22 cellular contexts compared by ENCODE assay signal in genomic region chr22:37410174-37411055, GRCh38. TPM values are rescaled to one million over a fixed set of nuclear protein-coding genes. Genes with fewer than 3 reads are reported as not detected.
A peak's percentile ranks its signal among the peaks of the same experiment; 100 is the strongest.
DNase-seq lines count a peak whose midpoint lies in the region; ATAC-seq, FAIRE-seq and TF ChIP-seq lines count a peak whose summit lies in the region.
"Had no signal": no experiment of that assay in that cellular context is flagged by ENCODE, and none has a peak within 500 bp of the region (broad histone marks: within the 10 kb centered on the region; RNA-seq: fewer than 3 reads in every experiment).

No MANE protein-coding gene starts in this region.

- DNase-seq in Right ventricle myocardium superior (peak; percentile 56), Right ventricle myocardium inferior (ENCODE audit: missing footprints) (no peak), NOMO-1 treated with dmso at 0.1 percent for 144 hours (lab: John Stamatoyannopoulos, UW; ENCODE audit: unreplicated experiment) (peak; percentile 36), globus pallidus (ENCODE audit: low spot score) (peak; percentile 13), type B pancreatic cell (ENCODE audit: extremely low spot score, unreplicated experiment) (no peak), esophagus muscularis mucosa (ENCODE audit: extremely low spot score) (no peak), GM12892 (ENCODE audit: insufficient read length) (no peak), HEK293T (ENCODE audit: extremely low spot score) (no peak)
- DNase-seq: activated CD4-positive, alpha-beta T cell treated with anti-CD3 and anti-CD28 coated beads, Interleukin-2, amount 50 U/mL, for 48 hours; activated naive CD8-positive, alpha-beta T cell treated with anti-CD3 and anti-CD28 coated beads, Interleukin-2, amount 50 U/mL, for 24 hours; activated T-cell treated with anti-CD3 and anti-CD28 coated beads, Interleukin-2, amount 50 U/mL, for 72 hours; brain microvascular endothelial cell; CD4-positive, alpha-beta memory T cell; dermis blood vessel endothelial cell; foreskin fibroblast; kidney; NCI-H187; NCI-H446 treated with DMSO at 0.1 percent for 48 hours; SHP77 treated with DMSO at 0.1 percent for 48 hours; T-cell had no signal

- H3K27me3 Mint-ChIP-seq in type B pancreatic cell = peaks cover 12% of the 10 kb centered on the region

- no peak overlapping the region for H3K4me3 ChIP-seq in esophagus muscularis mucosa

- TF ChIP-seq POLR2A in esophagus muscularis mucosa (IDR thresholded peaks at IDR 0.05; ENCODE audit: low read depth) (no peak), GM12892 (IDR thresholded peaks at IDR 0.05; ENCODE audit: low read depth, low read length) (no peak)

- peaks cover 0 to 91% (median 0%) of the 10 kb centered on the region in 4 donors for H3K27me3 ChIP-seq in esophagus muscularis mucosa
- H3K27me3 ChIP-seq: brain microvascular endothelial cell had no signal

- TF ChIP-seq CTCF in type B pancreatic cell (conservative IDR thresholded peaks at IDR 0.05) (no peak), esophagus muscularis mucosa (IDR thresholded peaks at IDR 0.05) (no peak)

- ATAC-seq in Right ventricle myocardium superior (ENCODE audit: poor library complexity) (peak; percentile 43), Right ventricle myocardium inferior (no peak)
- ATAC-seq: activated naive CD8-positive, alpha-beta T cell treated with anti-CD3 and anti-CD28 coated beads, Interleukin-2, amount 50 U/mL, for 24 hours; activated T-cell treated with anti-CD3 and anti-CD28 coated beads, Interleukin-2, amount 50 U/mL, for 72 hours; HCT116; HepG2; T-cell had no signal

- peaks cover 3% of the 10 kb centered on the region for H3K4me1 Mint-ChIP-seq in type B pancreatic cell (ENCODE audit: unreplicated experiment)

- no peak overlapping the region for H3K27ac ChIP-seq in esophagus muscularis mucosa (replicated peaks in 1 of 4)
- H3K27ac ChIP-seq: brain microvascular endothelial cell had no signal

- H3K27ac Mint-ChIP-seq in type B pancreatic cell = peak overlapping the region; percentile 34
- H3K27ac Mint-ChIP-seq: activated naive CD8-positive, alpha-beta T cell treated with anti-CD3 and anti-CD28 coated beads, Interleukin-2, amount 50 U/mL, for 24 hours; activated T-cell treated with anti-CD3 and anti-CD28 coated beads, Interleukin-2, amount 50 U/mL, for 72 hours; CD4-positive, alpha-beta memory T cell; T-cell had no signal

- 60% methylated on average over 24 of the region's 32 CpGs for WGBS in esophagus muscularis mucosa

- TF ChIP-seq EP300 in esophagus muscularis mucosa (IDR thresholded peaks at IDR 0.05) = no peak

- H3K36me3 Mint-ChIP-seq in type B pancreatic cell = no peaks in the 10 kb centered on the region
- H3K36me3 Mint-ChIP-seq: CD4-positive, alpha-beta memory T cell; T-cell had no signal

- no peaks in the 10 kb centered on the region for H3K9me3 ChIP-seq in esophagus muscularis mucosa

- H3K4me1 ChIP-seq in esophagus muscularis mucosa = peaks cover 0 to 3% (median 0%) of the 10 kb centered on the region in 4 donors

- no peaks in the 10 kb centered on the region for H3K36me3 ChIP-seq in esophagus muscularis mucosa
- H3K36me3 ChIP-seq: brain microvascular endothelial cell had no signal

- no peaks in the 10 kb centered on the region for H3K9me3 Mint-ChIP-seq in type B pancreatic cell
- H3K9me3 Mint-ChIP-seq: activated naive CD8-positive, alpha-beta T cell treated with anti-CD3 and anti-CD28 coated beads, Interleukin-2, amount 50 U/mL, for 24 hours; activated T-cell treated with anti-CD3 and anti-CD28 coated beads, Interleukin-2, amount 50 U/mL, for 72 hours; T-cell had no signal

- CTCF ChIA-PET in HEK293T (lab: Yijun Ruan, JAX) = no interaction called here

- POLR2A ChIA-PET in HEK293T (lab: Yijun Ruan, JAX) = no interaction called here

- intact Hi-C loops in Right ventricle myocardium superior (cut with DNase I) (no loop called here), Right ventricle myocardium inferior (cut with DNase I) (no loop called here), esophagus muscularis mucosa (cut with DNase I) (no loop called here)

- FAIRE-seq in GM12892 (lab: Jason Lieb, UNC) = no peak
- FAIRE-seq: HepG2, kidney had no signal

- H3K4me3 Mint-ChIP-seq in type B pancreatic cell = no peak overlapping the region
- H3K4me3 Mint-ChIP-seq: activated naive CD8-positive, alpha-beta T cell treated with anti-CD3 and anti-CD28 coated beads, Interleukin-2, amount 50 U/mL, for 24 hours; activated T-cell treated with anti-CD3 and anti-CD28 coated beads, Interleukin-2, amount 50 U/mL, for 72 hours; CD4-positive, alpha-beta memory T cell; T-cell had no signal

TF ChIP-seq in HEK293T, 16 proteins besides CTCF, POLR2A, EP300 and RAD21:
- TF ChIP-seq FOXK2 (IDR thresholded peaks at IDR 0.05) (no peak), ELF4 (IDR thresholded peaks at IDR 0.05) (no peak), LEF1 (IDR thresholded peaks at IDR 0.05; ENCODE audit: borderline replicate concordance) (no peak), NFRKB (IDR thresholded peaks at IDR 0.05) (no peak), FOXM1 (IDR thresholded peaks at IDR 0.05; ENCODE audit: borderline replicate concordance) (no peak), FOXA1 (IDR thresholded peaks at IDR 0.05) (no peak), HDGF (IDR thresholded peaks at IDR 0.05; ENCODE audit: borderline replicate concordance) (no peak), SP1 (IDR thresholded peaks at IDR 0.05) (no peak), L3MBTL2 (conservative IDR thresholded peaks at IDR 0.05) (no peak), SUZ12 (IDR thresholded peaks at IDR 0.05) (no peak), BHLHE40 (IDR thresholded peaks at IDR 0.05; ENCODE audit: borderline replicate concordance) (no peak)

RNA-seq across cellular contexts. Expression of gene ELFN2, which starts 16.9 kb away (rescaled TPM):
- total RNA-seq in Right ventricle myocardium superior = 0.19 TPM
- 0.22 TPM for total RNA-seq in Right ventricle myocardium inferior
- total RNA-seq in type B pancreatic cell (ENCODE audit: low replicate concordance) = 0.53 and 1.3 TPM in 2 replicates
- under 1 TPM in 2 of 4 donors, not detected in 2; 0.17 TPM for total RNA-seq in esophagus muscularis mucosa
- polyA plus RNA-seq in GM12892 (2012; ENCODE audit: missing spikeins) = not detected
- total RNA-seq: HepG2 had no signal
- polyA plus RNA-seq: CD4-positive, alpha-beta memory T cell had no signal

Comparison
In these comparisons a context has a peak if more than half of its experiments do, and no peak if none do; other contexts are left out.
1. DNase-seq: peak in Right ventricle myocardium superior (single experiment), NOMO-1 treated with dmso at 0.1 percent for 144 hours (single experiment) and globus pallidus (single experiment); none in Right ventricle myocardium inferior (single experiment), type B pancreatic cell (single experiment), esophagus muscularis mucosa (single experiment), GM12892 (single experiment) and HEK293T (single experiment).